Comparison of ENCODE assay signal across 11 cellular contexts in genomic region chr15:89656116-89656815, GRCh38. TPM values are rescaled to one million over a fixed set of nuclear protein-coding genes. Genes with fewer than 3 reads are reported as not detected.
DNase-seq lines count a peak whose midpoint lies in the region; ATAC-seq and TF ChIP-seq lines count a peak whose summit lies in the region.
"Had no signal": no experiment of that assay in that cellular context is flagged by ENCODE, and none has a peak within 500 bp of the region (broad histone marks: within the 10 kb centered on the region; RNA-seq: fewer than 3 reads in every experiment).

No MANE protein-coding gene starts in this region.

- H3K27me3 ChIP-seq in CD8-positive, alpha-beta T cell (ENCODE audit: insufficient read depth, low read length), result no peaks in the 10 kb centered on the region
- H3K27me3 ChIP-seq in naive thymus-derived CD4-positive, alpha-beta T cell (ENCODE audit: control insufficient read depth in 2 of 2, insufficient read depth in 2 of 2, low read length in 2 of 2), result peaks cover 0 to 3% of the 10 kb centered on the region in 2 donors

- H3K36me3 Mint-ChIP-seq in CD8-positive, alpha-beta T cell, result no peaks in the 10 kb centered on the region
- no peaks in the 10 kb centered on the region for H3K36me3 Mint-ChIP-seq in IgD-negative memory B cell
- peaks cover 5% of the 10 kb centered on the region for H3K36me3 Mint-ChIP-seq in activated T-helper 17 cell treated with anti-CD3 and anti-CD28 coated beads, Interleukin-2, amount 50 U/mL, for 72 hours (ENCODE audit: low read depth)
- H3K36me3 Mint-ChIP-seq in naive thymus-derived CD4-positive, alpha-beta T cell, result peaks cover 0 to 8% (median 0%) of the 10 kb centered on the region in 5 donors
- H3K36me3 Mint-ChIP-seq: activated naive CD4-positive, alpha-beta T cell treated with anti-CD3 and anti-CD28 coated beads, Interleukin-2, amount 10 ng/mL, durations not matched to agents 7 days and 5 days had no signal

- POLR2A ChIA-PET in CD8-positive, alpha-beta T cell (lab: Charles Lee), result no interaction called here
- POLR2A ChIA-PET in naive thymus-derived CD4-positive, alpha-beta T cell (lab: Charles Lee), result no interaction called here

- H3K27ac ChIP-seq in CD8-positive, alpha-beta T cell (ENCODE audit: low read depth, low read length), result no peak overlapping the region
- H3K27ac ChIP-seq in naive thymus-derived CD4-positive, alpha-beta T cell (ENCODE audit: low read depth, low read length), result no peak overlapping the region

- H3K4me3 ChIP-seq in CD8-positive, alpha-beta T cell (ENCODE audit: low read depth, low read length), result no peak overlapping the region
- H3K4me3 ChIP-seq in naive thymus-derived CD4-positive, alpha-beta T cell (ENCODE audit: low read length), result no peak overlapping the region

- no peak for ATAC-seq in CD8-positive, alpha-beta T cell
- peak; percentile 67 for ATAC-seq in activated T-helper 17 cell treated with anti-CD3 and anti-CD28 coated beads, Interleukin-2, amount 50 U/mL, for 72 hours (replicated peaks)
- no peak for ATAC-seq in naive thymus-derived CD4-positive, alpha-beta T cell

- H3K36me3 ChIP-seq in CD8-positive, alpha-beta T cell (ENCODE audit: insufficient read depth, low read length), result no peaks in the 10 kb centered on the region
- no peaks in the 10 kb centered on the region for H3K36me3 ChIP-seq in naive thymus-derived CD4-positive, alpha-beta T cell (ENCODE audit: control insufficient read depth in 2 of 3, insufficient read depth in 3 of 3, low read length in 3 of 3)

- peaks cover 6% of the 10 kb centered on the region for H3K4me1 ChIP-seq in CD8-positive, alpha-beta T cell (ENCODE audit: insufficient read depth, low read length)
- peaks cover 0 to 4% of the 10 kb centered on the region in 2 donors for H3K4me1 ChIP-seq in naive thymus-derived CD4-positive, alpha-beta T cell (ENCODE audit: control insufficient read depth in 2 of 2, insufficient read depth in 2 of 2, low read length in 2 of 2)

- H3K4me3 Mint-ChIP-seq in CD8-positive, alpha-beta T cell, result peak overlapping the region; percentile 75
- peak overlapping the region in 3 of 4 donors; percentile 55 to 88 (median 57) for H3K4me3 Mint-ChIP-seq in IgD-negative memory B cell
- H3K4me3 Mint-ChIP-seq in activated T-helper 17 cell treated with anti-CD3 and anti-CD28 coated beads, Interleukin-2, amount 50 U/mL, for 72 hours, result peak overlapping the region; percentile 75
- peak overlapping the region in 8 of 10 donors; percentile 57 to 78 (median 72) for H3K4me3 Mint-ChIP-seq in naive thymus-derived CD4-positive, alpha-beta T cell

- DNase-seq in CD8-positive, alpha-beta T cell, result no peak
- DNase-seq in naive thymus-derived CD4-positive, alpha-beta T cell, result no peak
- DNase-seq in amygdala (lab: John Stamatoyannopoulos, UW), result no peak
- no peak for DNase-seq in NCI-H510A treated with DMSO at 0.1 percent for 48 hours (lab: John Stamatoyannopoulos, UW)
- DNase-seq in NK-92 (lab: John Stamatoyannopoulos, UW; ENCODE audit: unreplicated experiment), result no peak
- DNase-seq in GF-D8 (lab: John Stamatoyannopoulos, UW), result no peak
- DNase-seq: activated naive CD4-positive, alpha-beta T cell treated with anti-CD3 and anti-CD28 coated beads, Interleukin-2, amount 10 ng/mL, durations not matched to agents 7 days and 5 days; NK-92 treated with Interleukin-12 subunit alpha and Interleukin-12 subunit beta, amount 100 ng/mL, for 24 hours; stimulated activated naive CD4-positive, alpha-beta T cell treated with Interleukin-2 at 50 U/mL for 16 hours had no signal

- no peaks in the 10 kb centered on the region for H3K9me3 ChIP-seq in CD8-positive, alpha-beta T cell (ENCODE audit: low read length)
- H3K9me3 ChIP-seq in naive thymus-derived CD4-positive, alpha-beta T cell (ENCODE audit: control insufficient read depth in 2 of 3, low read length in 3 of 3), result no peaks in the 10 kb centered on the region

- no peak for TF ChIP-seq CTCF in CD8-positive, alpha-beta T cell (IDR thresholded peaks at IDR 0.05)

- peaks cover 11% of the 10 kb centered on the region for H3K4me1 Mint-ChIP-seq in CD8-positive, alpha-beta T cell (ENCODE audit: low read depth)
- peaks cover 0 to 11% (median 5%) of the 10 kb centered on the region in 3 donors for H3K4me1 Mint-ChIP-seq in IgD-negative memory B cell
- peaks cover 8% of the 10 kb centered on the region for H3K4me1 Mint-ChIP-seq in activated T-helper 17 cell treated with anti-CD3 and anti-CD28 coated beads, Interleukin-2, amount 50 U/mL, for 72 hours
- peaks cover 10 to 16% (median 12%) of the 10 kb centered on the region in 7 donors for H3K4me1 Mint-ChIP-seq in naive thymus-derived CD4-positive, alpha-beta T cell

- H3K27me3 Mint-ChIP-seq in CD8-positive, alpha-beta T cell (ENCODE audit: low read depth), result peaks cover 44% of the 10 kb centered on the region
- H3K27me3 Mint-ChIP-seq in IgD-negative memory B cell, result peaks cover 30% of the 10 kb centered on the region
- peaks cover 47% of the 10 kb centered on the region for H3K27me3 Mint-ChIP-seq in activated T-helper 17 cell treated with anti-CD3 and anti-CD28 coated beads, Interleukin-2, amount 50 U/mL, for 72 hours
- H3K27me3 Mint-ChIP-seq in naive thymus-derived CD4-positive, alpha-beta T cell, result peaks cover 44 to 78% (median 67%) of the 10 kb centered on the region in 5 donors

- no peaks in the 10 kb centered on the region for H3K9me3 Mint-ChIP-seq in CD8-positive, alpha-beta T cell
- peaks cover 0 to 4% (median 2%) of the 10 kb centered on the region in 3 donors for H3K9me3 Mint-ChIP-seq in IgD-negative memory B cell
- no peaks in the 10 kb centered on the region for H3K9me3 Mint-ChIP-seq in activated T-helper 17 cell treated with anti-CD3 and anti-CD28 coated beads, Interleukin-2, amount 50 U/mL, for 72 hours
- H3K9me3 Mint-ChIP-seq in naive thymus-derived CD4-positive, alpha-beta T cell, result peaks cover 0 to 5% (median 0%) of the 10 kb centered on the region in 11 donors
- H3K9me3 Mint-ChIP-seq: activated naive CD4-positive, alpha-beta T cell treated with anti-CD3 and anti-CD28 coated beads, Interleukin-2, amount 10 ng/mL, durations not matched to agents 7 days and 5 days had no signal

- H3K27ac Mint-ChIP-seq in CD8-positive, alpha-beta T cell, result no peak overlapping the region
- no peak overlapping the region for H3K27ac Mint-ChIP-seq in IgD-negative memory B cell
- no peak overlapping the region for H3K27ac Mint-ChIP-seq in activated T-helper 17 cell treated with anti-CD3 and anti-CD28 coated beads, Interleukin-2, amount 50 U/mL, for 72 hours
- H3K27ac Mint-ChIP-seq in naive thymus-derived CD4-positive, alpha-beta T cell, result no peak overlapping the region
- H3K27ac Mint-ChIP-seq: activated naive CD4-positive, alpha-beta T cell treated with anti-CD3 and anti-CD28 coated beads, Interleukin-2, amount 10 ng/mL, durations not matched to agents 7 days and 5 days had no signal

- intact Hi-C loops in CD8-positive, alpha-beta T cell (cut with DNase I, micrococcal nuclease), result no loop called here
- intact Hi-C loops in naive thymus-derived CD4-positive, alpha-beta T cell (cut with micrococcal nuclease), result no loop called here

- CTCF ChIA-PET in CD8-positive, alpha-beta T cell (lab: Charles Lee), result no interaction called here
- CTCF ChIA-PET in naive thymus-derived CD4-positive, alpha-beta T cell (lab: Charles Lee), result no interaction called here

RNA-seq across cellular contexts. Expression of gene KIF7, which starts 1.0 kb away (rescaled TPM):
- under 1 TPM; 0.39 to 0.54 TPM for total RNA-seq in CD8-positive, alpha-beta T cell
- not detected for polyA plus RNA-seq in IgD-negative memory B cell
- total RNA-seq in activated T-helper 17 cell treated with anti-CD3 and anti-CD28 coated beads, Interleukin-2, amount 50 U/mL, for 72 hours, result under 1 TPM; 0.11 to 0.53 TPM
- under 1 TPM in 3 of 5 experiments, not detected in 2; 0.08 to 0.27 (median 0.22) TPM for total RNA-seq in naive thymus-derived CD4-positive, alpha-beta T cell
- polyA plus RNA-seq in naive thymus-derived CD4-positive, alpha-beta T cell, result not detected

RNA-seq across cellular contexts. Expression of gene PLIN1, which starts 22.9 kb away (rescaled TPM):
- not detected for total RNA-seq in CD8-positive, alpha-beta T cell
- polyA plus RNA-seq in IgD-negative memory B cell, result not detected
- total RNA-seq in activated T-helper 17 cell treated with anti-CD3 and anti-CD28 coated beads, Interleukin-2, amount 50 U/mL, for 72 hours, result 1 to 10 TPM in 1 of 2 donors, under 1 TPM in 1; 0.09 to 1.2 TPM
- total RNA-seq in naive thymus-derived CD4-positive, alpha-beta T cell, result 1 to 10 TPM in 2 of 5 experiments, under 1 TPM in 3; 0.15 to 1.8 (median 0.24) TPM
- under 1 TPM in 1 of 2 donors, not detected in 1; 0.06 TPM for polyA plus RNA-seq in naive thymus-derived CD4-positive, alpha-beta T cell

RNA-seq across cellular contexts. Expression of gene PEX11A, which starts 34.3 kb away (rescaled TPM):
- total RNA-seq in CD8-positive, alpha-beta T cell, result not detected
- polyA plus RNA-seq in IgD-negative memory B cell, result 1.3 TPM
- 1 to 10 TPM; 2.1 to 5.3 TPM for total RNA-seq in activated T-helper 17 cell treated with anti-CD3 and anti-CD28 coated beads, Interleukin-2, amount 50 U/mL, for 72 hours
- total RNA-seq in naive thymus-derived CD4-positive, alpha-beta T cell, result 1 to 10 TPM in 4 of 5 experiments, under 1 TPM in 1; 0.92 to 4.6 (median 2.0) TPM
- polyA plus RNA-seq in naive thymus-derived CD4-positive, alpha-beta T cell, result 1 to 10 TPM; 1.2 to 2.4 TPM

RNA-seq across cellular contexts. Expression of gene WDR93, which starts 34.3 kb away (rescaled TPM):
- not detected for total RNA-seq in CD8-positive, alpha-beta T cell
- polyA plus RNA-seq in IgD-negative memory B cell, result not detected
- total RNA-seq in activated T-helper 17 cell treated with anti-CD3 and anti-CD28 coated beads, Interleukin-2, amount 50 U/mL, for 72 hours, result under 1 TPM in 1 of 2 donors, not detected in 1; 0.19 TPM
- total RNA-seq in naive thymus-derived CD4-positive, alpha-beta T cell, result under 1 TPM in 1 of 5 experiments, not detected in 4; 0.27 TPM
- polyA plus RNA-seq in naive thymus-derived CD4-positive, alpha-beta T cell, result not detected
